Comparison of ENCODE assay signal across 11 cellular contexts in the genomic region with DNA sequence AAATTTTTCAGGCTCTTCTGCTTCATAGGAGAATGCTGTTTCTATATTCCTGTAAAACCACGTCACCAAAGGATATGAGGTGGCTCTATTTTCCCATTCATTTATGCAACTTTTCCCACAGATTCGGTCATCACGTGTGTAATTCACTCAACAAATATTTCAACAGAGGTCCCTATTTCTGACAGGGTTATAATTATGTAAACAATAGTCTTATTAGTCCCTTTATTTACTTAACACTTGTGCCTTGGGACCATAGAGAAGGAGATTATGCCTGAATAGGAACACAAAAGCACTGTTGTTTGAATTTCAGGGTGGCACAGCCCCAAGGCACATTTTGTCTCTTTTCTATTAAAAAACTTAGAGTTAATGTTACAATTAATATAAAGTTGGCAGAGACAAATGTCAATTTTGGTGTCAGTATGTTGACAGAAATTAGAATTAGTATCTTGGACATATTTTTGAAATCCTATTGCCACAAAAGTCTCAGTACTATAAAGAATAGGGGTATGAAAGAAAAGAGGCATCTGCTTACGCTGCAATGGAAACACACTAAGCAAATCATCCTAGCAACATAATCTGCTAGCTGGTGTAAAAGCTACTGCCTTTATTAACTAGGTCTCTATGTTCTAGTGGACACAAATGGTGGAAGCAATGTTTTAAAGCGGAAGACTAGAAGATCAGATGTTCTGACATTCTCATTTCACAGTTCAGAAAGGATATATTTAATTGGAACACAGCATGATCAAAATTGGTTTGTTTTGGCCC.
DNase-seq lines count a peak whose midpoint lies in the region; ATAC-seq and TF ChIP-seq lines count a peak whose summit lies in the region.
"Had no signal": no experiment of that assay in that cellular context is flagged by ENCODE, and none has a peak within 500 bp of the region (broad histone marks: within the 10 kb centered on the region; RNA-seq: fewer than 3 reads in every experiment).

No MANE protein-coding gene starts in this region.

- H3K27ac Mint-ChIP-seq in glutamatergic neuron (ENCODE audit: unreplicated experiment): peak overlapping the region; percentile 22
- H3K27ac Mint-ChIP-seq: activated T-cell treated with anti-CD3 and anti-CD28 coated beads, Interleukin-2, amount 50 U/mL, for 24 hours had no signal

- DNase-seq in COLO829 (ENCODE audit: low spot score): peak; percentile 40
- peak; percentile 32 for DNase-seq in NB4 (ENCODE audit: low read depth)
- DNase-seq in SHP77 treated with DMSO at 0.1 percent for 48 hours (lab: John Stamatoyannopoulos, UW): peak; percentile 89
- no peak for DNase-seq in glutamatergic neuron
- DNase-seq in anterior cingulate cortex (lab: John Stamatoyannopoulos, UW): no peak
- DNase-seq in G401 (ENCODE audit: low spot score): no peak
- DNase-seq in stimulated activated CD4-positive, alpha-beta T cell treated with anti-CD3 and anti-CD28 coated beads, Interleukin-4, amount 100 ng/mL, for 24 hours: no peak
- DNase-seq: activated T-cell treated with anti-CD3 and anti-CD28 coated beads, Interleukin-2, amount 50 U/mL, for 24 hours; NK-92 treated with Interleukin-12 subunit alpha and Interleukin-12 subunit beta, amount 100 ng/mL, for 24 hours; stimulated activated naive CD4-positive, alpha-beta T cell treated with Interleukin-2 at 50 U/mL for 16 hours had no signal

- peaks cover 2% of the 10 kb centered on the region for H3K27me3 Mint-ChIP-seq in glutamatergic neuron (ENCODE audit: unreplicated experiment)
- H3K27me3 Mint-ChIP-seq: activated T-cell treated with anti-CD3 and anti-CD28 coated beads, Interleukin-2, amount 50 U/mL, for 24 hours had no signal

- no peak for TF ChIP-seq CTCF in NB4 (IDR thresholded peaks at IDR 0.05; ENCODE audit: low read depth, low read length)
- no peak for TF ChIP-seq CTCF in glutamatergic neuron (IDR thresholded peaks at IDR 0.05; ENCODE audit: partially characterized antibody, unreplicated experiment)

- TF ChIP-seq POLR2A in NB4 (IDR thresholded peaks at IDR 0.05; ENCODE audit: extremely low read depth, insufficient read length): no peak

- H3K4me1 Mint-ChIP-seq in glutamatergic neuron (ENCODE audit: low read depth, unreplicated experiment): peaks cover 30% of the 10 kb centered on the region

- H3K4me3 ChIP-seq in NB4 (ENCODE audit: low read depth, low read length): no peak overlapping the region

- H3K9me3 Mint-ChIP-seq in glutamatergic neuron (ENCODE audit: unreplicated experiment): peaks cover 2% of the 10 kb centered on the region
- H3K9me3 Mint-ChIP-seq: activated T-cell treated with anti-CD3 and anti-CD28 coated beads, Interleukin-2, amount 50 U/mL, for 24 hours had no signal

- no peak for ATAC-seq in GM18870 (IDR thresholded peaks at IDR 0.05; ENCODE audit: unreplicated experiment)

- H3K4me3 Mint-ChIP-seq in glutamatergic neuron (ENCODE audit: unreplicated experiment): no peak overlapping the region
- H3K4me3 Mint-ChIP-seq: activated T-cell treated with anti-CD3 and anti-CD28 coated beads, Interleukin-2, amount 50 U/mL, for 24 hours had no signal

- in situ Hi-C loops in G401 (cut with HindIII; ENCODE audit: low sequenced_read_pairs): no loop called here

- no peaks in the 10 kb centered on the region for H3K36me3 Mint-ChIP-seq in glutamatergic neuron (ENCODE audit: unreplicated experiment)

Comparison
In these comparisons a context has a peak if more than half of its experiments do, and no peak if none do; other contexts are left out.
1. DNase-seq: peak in COLO829 (single experiment), NB4 (single experiment) and SHP77 treated with DMSO at 0.1 percent for 48 hours (single experiment); none in glutamatergic neuron (single experiment), anterior cingulate cortex (0 of 58), G401 (single experiment) and stimulated activated CD4-positive, alpha-beta T cell treated with anti-CD3 and anti-CD28 coated beads, Interleukin-4, amount 100 ng/mL, for 24 hours (single experiment).